Comparison of ENCODE assay signal across 8 cellular contexts in genomic region chr2:54457326-54458023, GRCh38. TPM values are rescaled to one million over a fixed set of nuclear protein-coding genes. Genes with fewer than 3 reads are reported as not detected.
DNase-seq lines count a peak whose midpoint lies in the region; ATAC-seq and TF ChIP-seq lines count a peak whose summit lies in the region.

No MANE protein-coding gene starts in this region.

- H3K4me3 Mint-ChIP-seq in activated CD8-positive, alpha-beta memory T cell treated with anti-CD3 and anti-CD28 coated beads, Interleukin-2, amount 10 ng/mL, durations not matched to agents 7 days and 5 days = peak overlapping the region; percentile 77

- H3K27me3 ChIP-seq in gastroesophageal sphincter = no peaks in the 10 kb centered on the region
- H3K27me3 ChIP-seq in neutrophil = peaks cover 71% of the 10 kb centered on the region

- CTCF ChIA-PET in activated CD8-positive, alpha-beta memory T cell treated with anti-CD3 and anti-CD28 coated beads, Interleukin-2, amount 10 ng/mL, durations not matched to agents 7 days and 5 days (lab: Charles Lee) = no interaction called here

- no peaks in the 10 kb centered on the region for H3K36me3 ChIP-seq in gastroesophageal sphincter
- no peaks in the 10 kb centered on the region for H3K36me3 ChIP-seq in neutrophil

- H3K27me3 Mint-ChIP-seq in activated CD8-positive, alpha-beta memory T cell treated with anti-CD3 and anti-CD28 coated beads, Interleukin-2, amount 10 ng/mL, durations not matched to agents 7 days and 5 days = peaks cover 69% of the 10 kb centered on the region

- TF ChIP-seq EP300 in gastroesophageal sphincter (IDR thresholded peaks at IDR 0.05) = no peak

- DNase-seq in NCI-H1105 treated with DMSO at 0.1 percent for 48 hours (lab: John Stamatoyannopoulos, UW) (peak; percentile 70), SIG-M5 (lab: John Stamatoyannopoulos, UW) (no peak), mucosa of gallbladder (ENCODE audit: low spot score) (no peak), GM19238 (ENCODE audit: insufficient read length, low spot score) (no peak)
- no peak for DNase-seq in activated CD8-positive, alpha-beta memory T cell treated with anti-CD3 and anti-CD28 coated beads, Interleukin-2, amount 10 ng/mL, durations not matched to agents 7 days and 5 days

- no peaks in the 10 kb centered on the region for H3K9me3 Mint-ChIP-seq in activated CD8-positive, alpha-beta memory T cell treated with anti-CD3 and anti-CD28 coated beads, Interleukin-2, amount 10 ng/mL, durations not matched to agents 7 days and 5 days (ENCODE audit: low read depth)

- 0 to 3% methylated on average over 8 of the region's 34 CpGs for WGBS in gastroesophageal sphincter (ENCODE audit: low coverage in 1 of 2), 2 donors

- no peak for TF ChIP-seq POLR2A in gastroesophageal sphincter (IDR thresholded peaks at IDR 0.05)

- H3K9me3 ChIP-seq in gastroesophageal sphincter (no peaks in the 10 kb centered on the region), neutrophil (no peaks in the 10 kb centered on the region)

- H3K27ac Mint-ChIP-seq in activated CD8-positive, alpha-beta memory T cell treated with anti-CD3 and anti-CD28 coated beads, Interleukin-2, amount 10 ng/mL, durations not matched to agents 7 days and 5 days = peak overlapping the region; percentile 21

- ATAC-seq in activated CD8-positive, alpha-beta memory T cell treated with anti-CD3 and anti-CD28 coated beads, Interleukin-2, amount 10 ng/mL, durations not matched to agents 7 days and 5 days = peak; percentile 48
- no peak for ATAC-seq in gastroesophageal sphincter

- TF ChIP-seq CTCF in gastroesophageal sphincter (IDR thresholded peaks at IDR 0.05) (no peak), neutrophil (IDR thresholded peaks at IDR 0.05) (no peak)

- no peaks in the 10 kb centered on the region for H3K36me3 Mint-ChIP-seq in activated CD8-positive, alpha-beta memory T cell treated with anti-CD3 and anti-CD28 coated beads, Interleukin-2, amount 10 ng/mL, durations not matched to agents 7 days and 5 days

- H3K27ac ChIP-seq in gastroesophageal sphincter (peak overlapping the region; percentile 95 to 99 (median 98)), neutrophil (no peak overlapping the region)

- H3K4me1 ChIP-seq in gastroesophageal sphincter (peaks cover 0 to 58% (median 0%) of the 10 kb centered on the region in 3 donors), neutrophil (ENCODE audit: control insufficient read depth in 1 of 2, insufficient read depth in 1 of 2, low read depth in 1 of 2, low read length in 1 of 2) (peaks cover 36 to 49% of the 10 kb centered on the region in 2 experiments)

- peak overlapping the region; percentile 57 for H3K4me3 ChIP-seq in GM08714 (ENCODE audit: low read length)
- peak overlapping the region; percentile 93 to 95 for H3K4me3 ChIP-seq in gastroesophageal sphincter
- peak overlapping the region; percentile 37 to 46 for H3K4me3 ChIP-seq in neutrophil (ENCODE audit: low read depth in 1 of 2, low read length in 1 of 2)

- H3K4me1 Mint-ChIP-seq in activated CD8-positive, alpha-beta memory T cell treated with anti-CD3 and anti-CD28 coated beads, Interleukin-2, amount 10 ng/mL, durations not matched to agents 7 days and 5 days = peaks cover 17% of the 10 kb centered on the region

RNA-seq across cellular contexts. Expression of gene SPTBN1, which starts 1.3 kb away (rescaled TPM):
- total RNA-seq in activated CD8-positive, alpha-beta memory T cell treated with anti-CD3 and anti-CD28 coated beads, Interleukin-2, amount 10 ng/mL, durations not matched to agents 7 days and 5 days = 100 to 1,000 TPM in 1 of 2 experiments, 10 to 100 TPM in 1; 82.9 to 109 TPM
- total RNA-seq in gastroesophageal sphincter (100 to 1,000 TPM; 353 to 606 (median 498) TPM), mucosa of gallbladder (433 TPM)

Comparison
In these comparisons a context has a peak if more than half of its experiments do, and no peak if none do; other contexts are left out.
1. H3K4me3 ChIP-seq: peak in every context shown above with its lines; median percentile 94 in gastroesophageal sphincter; 57 in GM08714; 42 in neutrophil.